In genomic region chr16:86846136-86846535, GRCh38 we compare ENCODE assay signal across 21 cellular contexts.
DNase-seq lines count a peak whose midpoint lies in the region; ATAC-seq, FAIRE-seq and TF ChIP-seq lines count a peak whose summit lies in the region.
"Had no signal": no experiment of that assay in that cellular context is flagged by ENCODE, and none has a peak within 500 bp of the region (broad histone marks: within the 10 kb centered on the region; RNA-seq: fewer than 3 reads in every experiment).

No MANE protein-coding gene starts in this region.

- 100% methylated on average over 1 of the region's 7 CpGs; no CpG with 5 or more reads in 1 of the 2 experiments for WGBS in IMR-90 (ENCODE audit: extremely low coverage in 2 of 2, insufficient read length in 1 of 2), 2 experiments
- no CpG with 5 or more reads among the region's 7 CpGs for WGBS in neuronal stem cell (ENCODE audit: extremely low coverage in 2 of 2, insufficient read length in 2 of 2, insufficient replicate concordance in 1 of 2), 2 donors
- WGBS in SK-N-SH (ENCODE audit: low lambda C conversion rate) = 30% methylated on average over 7 of the region's 7 CpGs

- no peaks in the 10 kb centered on the region for H3K27me3 ChIP-seq in IMR-90 (ENCODE audit: control insufficient read depth, insufficient read depth, low read length)
- H3K27me3 ChIP-seq in neuronal stem cell (ENCODE audit: control insufficient read depth in 3 of 3, insufficient read depth in 3 of 3, low read depth in 1 of 3, low read length in 3 of 3) = no peaks in the 10 kb centered on the region
- peaks cover 66% of the 10 kb centered on the region for H3K27me3 ChIP-seq in SK-N-SH (ENCODE audit: insufficient read depth)
- H3K27me3 ChIP-seq: BLaER1 treated with 17β-estradiol and CSF1 and Interleukin-3, amounts not matched to agents 10 nM and 100 nM had no signal

- no peaks in the 10 kb centered on the region for H3K4me1 Mint-ChIP-seq in natural killer cell
- H3K4me1 Mint-ChIP-seq: B cell, IgD-negative memory B cell had no signal

- H2AK9ac ChIP-seq in IMR-90 (replicated peaks; ENCODE audit: low read depth, low read length, poor library complexity) = no peak overlapping the region

- in situ Hi-C loops in IMR-90 (cut with MboI; ENCODE audit: low sequenced_read_pairs) = no loop called here

- no peaks in the 10 kb centered on the region for H3K9me2 ChIP-seq in SK-N-SH

- H4K8ac ChIP-seq in IMR-90 (ENCODE audit: low read depth in 2 of 2, low read length in 2 of 2) (no peak overlapping the region), neuronal stem cell (ENCODE audit: low read depth, low read length) (no peak overlapping the region)

- H2BK20ac ChIP-seq in IMR-90 (ENCODE audit: low read depth, low read length) = no peak overlapping the region

- no peak overlapping the region for H3K56ac ChIP-seq in IMR-90 (ENCODE audit: extremely low read depth, insufficient read depth, low read length)

- H2BK5ac ChIP-seq in IMR-90 (ENCODE audit: low read depth, low read length, poor library complexity, severe bottlenecking) = no peak overlapping the region
- no peak overlapping the region for H2BK5ac ChIP-seq in neuronal stem cell (ENCODE audit: low read length)

- H2BK120ac ChIP-seq in IMR-90 (ENCODE audit: low read depth, low read length) (no peak overlapping the region), neuronal stem cell (ENCODE audit: low read depth, low read length) (no peak overlapping the region)

- H3K18ac ChIP-seq in IMR-90 (ENCODE audit: low read depth, low read length) (no peak overlapping the region), neuronal stem cell (ENCODE audit: low read length) (no peak overlapping the region)

- H3K27me3 Mint-ChIP-seq in natural killer cell (ENCODE audit: low read depth in 2 of 2) = no peaks in the 10 kb centered on the region
- H3K27me3 Mint-ChIP-seq: B cell had no signal

- TF ChIP-seq POLR2A in IMR-90 (IDR thresholded peaks at IDR 0.05; ENCODE audit: low read depth, low read length) = no peak

- intact Hi-C loops in IMR-90 (cut with micrococcal nuclease) (no loop called here), natural killer cell (cut with micrococcal nuclease) (no loop called here)

- ATAC-seq in IMR-90 (ENCODE audit: low read depth) = no peak
- ATAC-seq in natural killer cell = no peak
- ATAC-seq: CD8-positive, alpha-beta T cell had no signal

- H3K36me3 ChIP-seq in IMR-90 (ENCODE audit: control insufficient read depth, insufficient read depth, low read length) (no peaks in the 10 kb centered on the region), neuronal stem cell (replicated peaks in 1 of 2; ENCODE audit: control insufficient read depth in 2 of 2, insufficient read depth in 2 of 2, low read length in 2 of 2) (no peaks in the 10 kb centered on the region), SK-N-SH (replicated peaks in 1 of 2; ENCODE audit: control insufficient read depth in 1 of 2, insufficient read depth in 2 of 2, low read length in 1 of 2) (no peaks in the 10 kb centered on the region)
- H3K36me3 ChIP-seq: BLaER1 treated with 17β-estradiol and CSF1 and Interleukin-3, amounts not matched to agents 10 nM and 100 nM; HAP-1 had no signal

- no peaks in the 10 kb centered on the region for H3F3A ChIP-seq in SK-N-SH (replicated peaks; ENCODE audit: insufficient read depth)

- no peak overlapping the region for H2BK12ac ChIP-seq in neuronal stem cell (ENCODE audit: low read length)

- H2BK15ac ChIP-seq in IMR-90 (ENCODE audit: low read depth, low read length) (no peak overlapping the region), neuronal stem cell (ENCODE audit: low read length) (no peak overlapping the region)

- TF ChIP-seq RAD21 in IMR-90 (IDR thresholded peaks at IDR 0.05; ENCODE audit: low read length) (no peak), SK-N-SH (IDR thresholded peaks at IDR 0.05; ENCODE audit: low read length) (no peak)

- no peak overlapping the region for H3K27ac Mint-ChIP-seq in natural killer cell
- H3K27ac Mint-ChIP-seq: B cell; CD8-positive, alpha-beta T cell; IgD-negative memory B cell had no signal

- dilution Hi-C loops in IMR-90 (cut with HindIII; ENCODE audit: low sequenced_read_pairs, unreplicated experiment) = no loop called here

- H3K9me3 Mint-ChIP-seq in natural killer cell = peaks cover 0 to 2% of the 10 kb centered on the region in 2 donors
- H3K9me3 Mint-ChIP-seq: CD8-positive, alpha-beta T cell had no signal

- no peaks in the 10 kb centered on the region for H4K20me1 ChIP-seq in IMR-90 (ENCODE audit: insufficient read depth, low read length)
- H4K20me1 ChIP-seq in SK-N-SH (ENCODE audit: insufficient read depth) = no peaks in the 10 kb centered on the region
- H4K20me1 ChIP-seq: BLaER1 treated with 17β-estradiol and CSF1 and Interleukin-3, amounts not matched to agents 10 nM and 100 nM had no signal

- DNase-seq in IMR-90 = peak; percentile 55
- DNase-seq in dermis blood vessel endothelial cell = peak; percentile 45
- peak; percentile 21 for DNase-seq in fibroblast of the aortic adventitia (ENCODE audit: low read depth)
- DNase-seq in neuronal stem cell (ENCODE audit: low spot score) = no peak
- no peak for DNase-seq in SK-N-SH
- no peak for DNase-seq in natural killer cell
- no peak for DNase-seq in D721Med (ENCODE audit: insufficient read length, low spot score)
- DNase-seq: Calu3; CD8-positive, alpha-beta T cell; DMS 273 treated with DMSO at 0.1 percent for 48 hours; DMS53; DND-41; GM23248 had no signal

- H3K9ac ChIP-seq in IMR-90 (ENCODE audit: low read depth, low read length) (no peak overlapping the region), neuronal stem cell (ENCODE audit: low read depth, low read length, poor library complexity) (no peak overlapping the region), SK-N-SH (no peak overlapping the region)
- H3K9ac ChIP-seq: BLaER1 treated with 17β-estradiol and CSF1 and Interleukin-3, amounts not matched to agents 10 nM and 100 nM; GM23248 had no signal

- H3K9me3 ChIP-seq in IMR-90 (ENCODE audit: control insufficient read depth, insufficient read depth, low read length) = no peaks in the 10 kb centered on the region
- no peaks in the 10 kb centered on the region for H3K9me3 ChIP-seq in neuronal stem cell (replicated peaks in 1 of 2; ENCODE audit: control insufficient read depth in 2 of 2, insufficient read depth in 1 of 2, low read depth in 1 of 2, low read length in 2 of 2)
- no peaks in the 10 kb centered on the region for H3K9me3 ChIP-seq in SK-N-SH
- H3K9me3 ChIP-seq: BLaER1 treated with 17β-estradiol and CSF1 and Interleukin-3, amounts not matched to agents 10 nM and 100 nM; HAP-1 had no signal

- 0 out of 2 replicates have a peak overlapping the region, but pooled peaks have one; percentile 3 for H2AK5ac ChIP-seq in IMR-90 (ENCODE audit: low read depth, low read length)
- H2AK5ac ChIP-seq in neuronal stem cell (ENCODE audit: low read depth, low read length) = peak overlapping the region; percentile 83

- H3K4me1 ChIP-seq in IMR-90 (ENCODE audit: control insufficient read depth, insufficient read depth, low read length) (no peaks in the 10 kb centered on the region), neuronal stem cell (ENCODE audit: control insufficient read depth in 2 of 2, insufficient read depth in 1 of 2, low read depth in 1 of 2, low read length in 2 of 2) (peaks cover 0 to 4% of the 10 kb centered on the region in 2 donors), SK-N-SH (ENCODE audit: control insufficient read depth in 1 of 2, insufficient read depth in 2 of 2, low read depth in 1 of 2, low read length in 1 of 2) (no peaks in the 10 kb centered on the region)
- H3K4me1 ChIP-seq: BLaER1 treated with 17β-estradiol and CSF1 and Interleukin-3, amounts not matched to agents 10 nM and 100 nM; HAP-1 had no signal

- no peak overlapping the region for H4K91ac ChIP-seq in IMR-90 (ENCODE audit: insufficient read depth, low read depth, low read length)
- H4K91ac ChIP-seq in neuronal stem cell (ENCODE audit: low read depth, low read length, poor library complexity) = no peak overlapping the region

- POLR2A ChIA-PET in IMR-90 (lab: Charles Lee; ENCODE audit: unreplicated experiment) = no interaction called here
- POLR2A ChIA-PET in SK-N-SH (lab: Yijun Ruan, JAX) = no interaction called here

- H3K9me1 ChIP-seq in IMR-90 (ENCODE audit: insufficient read depth, low read length) = peaks cover 4% of the 10 kb centered on the region

- no peak for TF ChIP-seq CTCF in IMR-90 (conservative IDR thresholded peaks at IDR 0.05; ENCODE audit: low read depth, low read length)
- TF ChIP-seq CTCF in fibroblast of the aortic adventitia (IDR thresholded peaks at IDR 0.05; ENCODE audit: insufficient read depth, low read length) = no peak
- no peak for TF ChIP-seq CTCF in SK-N-SH (IDR thresholded peaks at IDR 0.05)
- no peak for TF ChIP-seq CTCF in natural killer cell (IDR thresholded peaks at IDR 0.05)
- TF ChIP-seq CTCF in D721Med (IDR thresholded peaks at IDR 0.05; ENCODE audit: insufficient read depth, missing control alignments) = no peak

- no peak overlapping the region for H3K4me2 ChIP-seq in IMR-90 (ENCODE audit: low read depth, low read length)
- H3K4me2 ChIP-seq in neuronal stem cell (ENCODE audit: insufficient read depth, low read length, poor library complexity, severe bottlenecking) = no peak overlapping the region
- no peak overlapping the region for H3K4me2 ChIP-seq in SK-N-SH
- H3K4me2 ChIP-seq: BLaER1 treated with 17β-estradiol and CSF1 and Interleukin-3, amounts not matched to agents 10 nM and 100 nM had no signal

- H3K79me2 ChIP-seq in SK-N-SH (ENCODE audit: insufficient read depth) = no peaks in the 10 kb centered on the region

- FAIRE-seq in D721Med (lab: Jason Lieb, UNC) = no peak
- FAIRE-seq: G401.6, GM12891, GM18507 had no signal

- CTCF ChIA-PET in IMR-90 (lab: Yijun Ruan, JAX) (no interaction called here), SK-N-SH (lab: Yijun Ruan, JAX) (no interaction called here)

- H3K4ac ChIP-seq in IMR-90 (ENCODE audit: low read depth, low read length) = no peak overlapping the region
- no peak overlapping the region for H3K4ac ChIP-seq in neuronal stem cell (ENCODE audit: low read length)

- H3K79me1 ChIP-seq in IMR-90 (ENCODE audit: low read depth in 1 of 2, low read length in 2 of 2) (no peaks in the 10 kb centered on the region), neuronal stem cell (ENCODE audit: low read depth, low read length) (no peaks in the 10 kb centered on the region)

- H3K23ac ChIP-seq in IMR-90 (ENCODE audit: low read depth, low read length) (no peak overlapping the region), neuronal stem cell (ENCODE audit: low read depth, low read length, poor library complexity) (no peak overlapping the region)

- H3K4me3 Mint-ChIP-seq in natural killer cell = no peak overlapping the region
- H3K4me3 Mint-ChIP-seq: B cell; CD8-positive, alpha-beta T cell; IgD-negative memory B cell had no signal

- no peak overlapping the region for H3K4me3 ChIP-seq in IMR-90 (ENCODE audit: insufficient read depth, low read depth, low read length)
- H3K4me3 ChIP-seq in fibroblast of the aortic adventitia (ENCODE audit: low read depth, low read length) = no peak overlapping the region
- no peak overlapping the region for H3K4me3 ChIP-seq in neuronal stem cell (ENCODE audit: low read length in 2 of 2)
- H3K4me3 ChIP-seq in SK-N-SH (ENCODE audit: low read depth in 2 of 2, low read length in 1 of 2) = no peak overlapping the region
- H3K4me3 ChIP-seq: BLaER1 treated with 17β-estradiol and CSF1 and Interleukin-3, amounts not matched to agents 10 nM and 100 nM; GM23248; HAP-1 had no signal

- no peak overlapping the region for H4K5ac ChIP-seq in IMR-90 (ENCODE audit: low read depth, low read length)

- no peak for TF ChIP-seq EP300 in SK-N-SH (IDR thresholded peaks at IDR 0.05; ENCODE audit: borderline replicate concordance in 1 of 2, low read depth in 1 of 2, low read length in 1 of 2)

- no TSS peak for BruUV-seq in IMR-90 (replicated peaks; lab: Mats Ljungman, UMichigan)

- H3K14ac ChIP-seq in IMR-90 (replicated peaks; ENCODE audit: low read depth, low read length) (no peak overlapping the region), neuronal stem cell (ENCODE audit: low read length) (no peak overlapping the region)

- no peaks in the 10 kb centered on the region for H3K36me3 Mint-ChIP-seq in natural killer cell
- H3K36me3 Mint-ChIP-seq: CD8-positive, alpha-beta T cell; IgD-negative memory B cell had no signal

- H3K27ac ChIP-seq in IMR-90 (ENCODE audit: insufficient read depth, low read length) (no peak overlapping the region), neuronal stem cell (replicated peaks; ENCODE audit: low read length) (no peak overlapping the region), SK-N-SH (ENCODE audit: low read depth in 2 of 2, low read length in 1 of 2) (no peak overlapping the region)
- H3K27ac ChIP-seq: BLaER1 treated with 17β-estradiol and CSF1 and Interleukin-3, amounts not matched to agents 10 nM and 100 nM; GM23248; HL-60 had no signal

- H2AFZ ChIP-seq in IMR-90 (replicated peaks; ENCODE audit: low read length, poor library complexity) (no peak overlapping the region), neuronal stem cell (ENCODE audit: low read length) (no peak overlapping the region), SK-N-SH (ENCODE audit: low read depth) (no peak overlapping the region)
- H2AFZ ChIP-seq: GM23248 had no signal

Comparison
In these comparisons a context has a peak if more than half of its experiments do, and no peak if none do; other contexts are left out.
1. DNase-seq: peak in IMR-90 (single experiment), dermis blood vessel endothelial cell (single experiment) and fibroblast of the aortic adventitia (single experiment); none in neuronal stem cell (single experiment), SK-N-SH (single experiment), natural killer cell (single experiment) and D721Med (single experiment).